4 cellular contexts compared by ENCODE assay signal in the genomic region with DNA sequence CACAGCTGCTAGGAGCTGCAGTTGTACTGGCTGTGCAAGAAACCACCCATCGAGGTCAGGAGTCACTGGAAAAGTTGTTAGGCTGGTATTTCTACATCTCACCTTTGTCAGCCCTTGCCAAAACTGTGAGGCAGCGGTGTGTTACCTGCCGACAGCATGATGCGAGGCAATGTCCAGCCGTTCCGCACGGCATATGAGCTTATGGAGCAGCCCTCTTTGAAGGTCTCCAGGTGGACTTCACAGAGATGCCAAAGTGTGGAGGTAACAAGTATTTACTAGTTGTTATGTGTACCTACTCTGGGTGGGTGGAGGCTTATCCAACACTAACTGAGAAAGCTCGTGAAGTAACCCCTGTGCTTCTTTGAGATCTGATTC. TPM values are rescaled to one million over a fixed set of nuclear protein-coding genes. Genes with fewer than 3 reads are reported as not detected.
"Had no signal": no experiment of that assay in that cellular context is flagged by ENCODE, and none has a peak within 500 bp of the region (broad histone marks: within the 10 kb centered on the region; RNA-seq: fewer than 3 reads in every experiment).

No MANE protein-coding gene starts in this region.

RNA-seq across cellular contexts. Expression of a gene that starts 6.9 kb away (rescaled TPM):
- total RNA-seq: M059J, Peyer's patch, Right ventricle myocardium superior, SJSA1 had no signal

RNA-seq across cellular contexts. Expression of a gene that starts 24.2 kb away (rescaled TPM):
- total RNA-seq: M059J, Peyer's patch, Right ventricle myocardium superior, SJSA1 had no signal

RNA-seq across cellular contexts. Expression of a gene that starts 41.3 kb away (rescaled TPM):
- total RNA-seq: M059J, Right ventricle myocardium superior, SJSA1 had no signal

RNA-seq across cellular contexts. Expression of a gene that starts 51.7 kb away (rescaled TPM):
- total RNA-seq: M059J, Right ventricle myocardium superior, SJSA1 had no signal
